27 cellular contexts compared by ENCODE assay signal in the genomic region with DNA sequence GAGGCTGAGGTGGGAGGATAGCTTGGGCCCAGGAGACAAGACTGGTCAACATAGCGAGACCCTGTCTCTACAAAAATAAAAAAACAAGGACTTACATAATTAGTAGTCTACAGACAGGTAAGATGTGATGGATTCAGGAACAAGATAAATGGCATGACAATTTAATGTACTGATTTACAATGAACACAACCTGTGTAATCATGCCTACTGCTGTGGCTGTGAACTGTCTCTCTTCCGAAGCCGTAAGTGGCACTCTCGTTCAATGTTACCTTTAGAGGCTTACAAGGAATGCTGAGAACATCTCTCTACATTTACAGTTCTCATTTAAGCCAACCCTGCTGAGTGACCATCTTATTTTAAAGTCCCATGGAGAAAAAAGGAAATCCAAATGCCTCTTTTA.
"Had no signal": no experiment of that assay in that cellular context is flagged by ENCODE, and none has a peak within 500 bp of the region (broad histone marks: within the 10 kb centered on the region; RNA-seq: fewer than 3 reads in every experiment).

No MANE protein-coding gene starts in this region.

- H3K36me3 ChIP-seq: gastrocnemius medialis, heart left ventricle, left lung, ovary, sigmoid colon, stomach, thyroid gland had no signal

- H3K4me1 ChIP-seq: gastrocnemius medialis, psoas muscle, sigmoid colon, stomach, thyroid gland had no signal

- H3K27ac ChIP-seq: coronary artery, epithelial cell of prostate, gastrocnemius medialis, heart left ventricle, hepatocyte, left lung, ovary, psoas muscle, sigmoid colon, stomach, thyroid gland had no signal

- H3K4me3 Mint-ChIP-seq: effector memory CD8-positive, alpha-beta T cell; naive thymus-derived CD4-positive, alpha-beta T cell; nephron; stimulated activated effector memory CD8-positive, alpha-beta T cell treated with anti-CD3 and anti-CD28 coated beads, Interleukin-12 subunit alpha, Interleukin-12 subunit beta, amount 100 ng/mL, for 72 hours had no signal

- H3K4me2 ChIP-seq: hepatocyte had no signal

- H3K4me3 ChIP-seq: coronary artery, gastrocnemius medialis, heart left ventricle, hepatocyte, left lung, ovary, psoas muscle, sigmoid colon, stomach, thyroid gland had no signal

- H3K27ac Mint-ChIP-seq: effector memory CD8-positive, alpha-beta T cell; nephron; stimulated activated effector memory CD8-positive, alpha-beta T cell treated with anti-CD3 and anti-CD28 coated beads, Interleukin-12 subunit alpha, Interleukin-12 subunit beta, amount 100 ng/mL, for 72 hours had no signal

- H3K79me2 ChIP-seq: hepatocyte had no signal

- H3K27me3 ChIP-seq: gastrocnemius medialis, hepatocyte, left lung, ovary, sigmoid colon, thyroid gland had no signal

- H3K9me3 Mint-ChIP-seq: effector memory CD8-positive, alpha-beta T cell; stimulated activated effector memory CD8-positive, alpha-beta T cell treated with anti-CD3 and anti-CD28 coated beads, Interleukin-12 subunit alpha, Interleukin-12 subunit beta, amount 100 ng/mL, for 72 hours had no signal

- H3K4me1 Mint-ChIP-seq: nephron; stimulated activated effector memory CD8-positive, alpha-beta T cell treated with anti-CD3 and anti-CD28 coated beads, Interleukin-12 subunit alpha, Interleukin-12 subunit beta, amount 100 ng/mL, for 72 hours had no signal

- H3K36me3 Mint-ChIP-seq: stimulated activated effector memory CD8-positive, alpha-beta T cell treated with anti-CD3 and anti-CD28 coated beads, Interleukin-12 subunit alpha, Interleukin-12 subunit beta, amount 100 ng/mL, for 72 hours had no signal

- ATAC-seq: effector memory CD8-positive, alpha-beta T cell; esophagus mucosa; gastrocnemius medialis; heart left ventricle; left cardiac atrium; left lung; naive thymus-derived CD4-positive, alpha-beta T cell; psoas muscle; right cardiac atrium; stimulated activated effector memory CD8-positive, alpha-beta T cell treated with anti-CD3 and anti-CD28 coated beads, Interleukin-12 subunit alpha, Interleukin-12 subunit beta, amount 100 ng/mL, for 72 hours had no signal

- H2AFZ ChIP-seq: hepatocyte had no signal

- DNase-seq: effector memory CD8-positive, alpha-beta T cell; foreskin fibroblast; gastrocnemius medialis; heart left ventricle; left cardiac atrium; left lung; mesenchymal stem cell; midbrain; naive thymus-derived CD4-positive, alpha-beta T cell; nucleus accumbens; ovary; posterior cingulate gyrus; psoas muscle; right cardiac atrium; sigmoid colon; stimulated activated CD4-positive, alpha-beta T cell treated with anti-CD3 and anti-CD28 coated beads, Interleukin-2, amount 100 ng/mL, for 24 hours; stimulated activated CD4-positive, alpha-beta T cell treated with anti-CD3 and anti-CD28 coated beads, Interleukin-4, amount 100 ng/mL, for 24 hours; stimulated activated naive CD4-positive, alpha-beta T cell treated with Interleukin-2 at 50 U/mL for 16 hours; stomach; thyroid gland; trophoblast cell had no signal

- H3K9me3 ChIP-seq: gastrocnemius medialis, heart left ventricle, left lung, ovary, psoas muscle, sigmoid colon, stomach, thyroid gland had no signal
